ENCODE assay signal across 17 cellular contexts in genomic region chr7:20542594-20542993, GRCh38.
DNase-seq lines count a peak whose midpoint lies in the region; ATAC-seq and TF ChIP-seq lines count a peak whose summit lies in the region.
"Had no signal": no experiment of that assay in that cellular context is flagged by ENCODE, and none has a peak within 500 bp of the region (broad histone marks: within the 10 kb centered on the region; RNA-seq: fewer than 3 reads in every experiment).

No MANE protein-coding gene starts in this region.

- H3K79me2 ChIP-seq in SK-N-SH (ENCODE audit: insufficient read depth): no peaks in the 10 kb centered on the region
- no peaks in the 10 kb centered on the region for H3K79me2 ChIP-seq in smooth muscle cell (ENCODE audit: low read depth)

- H3K27ac ChIP-seq in SK-N-SH (ENCODE audit: low read depth in 2 of 2, low read length in 1 of 2) (peak overlapping the region in 1 of 2 experiments; percentile 99; a peak in 2 of 4 replicates), foreskin keratinocyte (peak overlapping the region; percentile 9), smooth muscle cell (ENCODE audit: low read depth) (peak overlapping the region; percentile 58)
- H3K27ac ChIP-seq: SJSA1 had no signal

- TF ChIP-seq CTCF in LNCaP clone FGC (IDR thresholded peaks at IDR 0.05; ENCODE audit: control insufficient read depth, extremely low read depth, insufficient read depth): no peak
- no peak for TF ChIP-seq CTCF in SK-N-SH (IDR thresholded peaks at IDR 0.05)
- no peak for TF ChIP-seq CTCF in foreskin keratinocyte (conservative IDR thresholded peaks at IDR 0.05)
- TF ChIP-seq CTCF in smooth muscle cell (IDR thresholded peaks at IDR 0.05; ENCODE audit: borderline replicate concordance, insufficient read depth, poor library complexity, severe bottlenecking): no peak

- peaks cover 0 to 21% of the 10 kb centered on the region in 2 experiments; a peak in 2 of 4 replicates for H3K4me1 ChIP-seq in SK-N-SH (ENCODE audit: control insufficient read depth in 1 of 2, insufficient read depth in 2 of 2, low read depth in 1 of 2, low read length in 1 of 2)
- peaks cover 10% of the 10 kb centered on the region for H3K4me1 ChIP-seq in foreskin keratinocyte
- H3K4me1 ChIP-seq in smooth muscle cell (ENCODE audit: low read depth): peaks cover 4% of the 10 kb centered on the region
- H3K4me1 ChIP-seq: SJSA1 had no signal

- WGBS in SK-N-SH (ENCODE audit: low lambda C conversion rate): 10% methylated on average over 1 of the region's 1 CpG
- WGBS in smooth muscle cell (ENCODE audit: low lambda C conversion rate): 18% methylated on average over 1 of the region's 1 CpG

- peak; percentile 88 for ATAC-seq in foreskin keratinocyte

- peak; percentile 46 for DNase-seq in LNCaP clone FGC (ENCODE audit: low read depth)
- peak; percentile 33 for DNase-seq in SK-N-SH
- peak; percentile 48 to 65 for DNase-seq in foreskin keratinocyte
- DNase-seq in smooth muscle cell (lab: John Stamatoyannopoulos, UW; ENCODE audit: unreplicated experiment): no peak
- no peak for DNase-seq in activated T-cell treated with anti-CD3 and anti-CD28 coated beads for 4 hours
- DNase-seq in T1000 (lab: John Stamatoyannopoulos, UW): no peak
- DNase-seq in NCI-H2171 (lab: John Stamatoyannopoulos, UW): no peak
- DNase-seq: activated CD8-positive, alpha-beta memory T cell treated with anti-CD3 and anti-CD28 coated beads, Interleukin-2, amount 50 U/mL, for 48 hours; activated naive CD8-positive, alpha-beta T cell treated with anti-CD3 and anti-CD28 coated beads, Interleukin-2, amount 10 ng/mL, durations not matched to agents 7 days and 5 days; CD4-positive, alpha-beta memory T cell; cortex of kidney; GDM1; kidney glomerular epithelial cell; NCI-H1105; NCI-H526; substantia nigra had no signal

- H2AFZ ChIP-seq in SK-N-SH (ENCODE audit: low read depth) (no peak overlapping the region), smooth muscle cell (ENCODE audit: low read depth) (no peak overlapping the region)

- peak; percentile 10; the same call in 1 of the 2 replicates for TF ChIP-seq RAD21 in SK-N-SH (IDR thresholded peaks at IDR 0.05; ENCODE audit: low read length)

- no peaks in the 10 kb centered on the region for H3K36me3 ChIP-seq in SK-N-SH (replicated peaks in 1 of 2; ENCODE audit: control insufficient read depth in 1 of 2, insufficient read depth in 2 of 2, low read length in 1 of 2)
- no peaks in the 10 kb centered on the region for H3K36me3 ChIP-seq in smooth muscle cell (ENCODE audit: low read depth)
- H3K36me3 ChIP-seq: SJSA1 had no signal

- H3K27me3 ChIP-seq in SK-N-SH (ENCODE audit: insufficient read depth) (no peaks in the 10 kb centered on the region), foreskin keratinocyte (no peaks in the 10 kb centered on the region), smooth muscle cell (ENCODE audit: low read depth) (no peaks in the 10 kb centered on the region)
- H3K27me3 ChIP-seq: SJSA1 had no signal

- POLR2A ChIA-PET in SK-N-SH (lab: Yijun Ruan, JAX): interaction anchor here (1.1 to 1.4 kb wide), 2 partner anchors 17 to 212 kb away, joined by 5 to 6 read pairs; no protein-coding TSS in a partner anchor

- CTCF ChIA-PET in SK-N-SH (lab: Yijun Ruan, JAX): interaction anchor here (0.8 to 3.0 kb wide), 8 partner anchors 17 to 255 kb away, joined by 3 to 10 read pairs (median 5); no protein-coding TSS in a partner anchor

- H3F3A ChIP-seq in SK-N-SH (replicated peaks; ENCODE audit: insufficient read depth) (no peaks in the 10 kb centered on the region), smooth muscle cell (ENCODE audit: low read depth) (no peaks in the 10 kb centered on the region)

- H4K20me1 ChIP-seq in SK-N-SH (ENCODE audit: insufficient read depth) (no peaks in the 10 kb centered on the region), smooth muscle cell (ENCODE audit: low read depth) (no peaks in the 10 kb centered on the region)

- H3K4me3 ChIP-seq in LNCaP clone FGC (ENCODE audit: low read depth, low read length) (no peak overlapping the region), SK-N-SH (ENCODE audit: low read depth in 2 of 2, low read length in 1 of 2) (no peak overlapping the region), smooth muscle cell (no peak overlapping the region)
- H3K4me3 ChIP-seq: SJSA1 had no signal

- H3K9me2 ChIP-seq in SK-N-SH: no peaks in the 10 kb centered on the region

- no peak overlapping the region for H3K9ac ChIP-seq in SK-N-SH
- no peak overlapping the region for H3K9ac ChIP-seq in smooth muscle cell (ENCODE audit: low read depth)

- H3K9me3 ChIP-seq in SK-N-SH: no peaks in the 10 kb centered on the region
- H3K9me3 ChIP-seq in smooth muscle cell (replicated peaks; ENCODE audit: low read depth): no peaks in the 10 kb centered on the region
- H3K9me3 ChIP-seq: SJSA1 had no signal

- TF ChIP-seq EP300 in SK-N-SH (IDR thresholded peaks at IDR 0.05; ENCODE audit: borderline replicate concordance in 1 of 2, low read depth in 1 of 2, low read length in 1 of 2): no peak

- H3K4me2 ChIP-seq in SK-N-SH (no peak overlapping the region), smooth muscle cell (no peak overlapping the region)

TF ChIP-seq in SK-N-SH, 30 proteins besides CTCF, POLR2A, EP300 and RAD21:
- TF ChIP-seq MXI1 (IDR thresholded peaks at IDR 0.05; ENCODE audit: low read depth, low read length) (0 out of 2 replicates have a peak, but pooled peaks have one; percentile 27), MEF2A (IDR thresholded peaks at IDR 0.05; ENCODE audit: borderline replicate concordance, low read depth) (no peak), RCOR1 (IDR thresholded peaks at IDR 0.05; ENCODE audit: low read length) (no peak)

Comparison
In these comparisons a context has a peak if more than half of its experiments do, and no peak if none do; other contexts are left out.
1. DNase-seq: peak in LNCaP clone FGC (single experiment), SK-N-SH (single experiment) and foreskin keratinocyte (2 of 2); none in smooth muscle cell (single experiment), activated T-cell treated with anti-CD3 and anti-CD28 coated beads for 4 hours (single experiment), T1000 (single experiment) and NCI-H2171 (single experiment).